Comparison of ENCODE assay signal across 2 cellular contexts in genomic region chr5:180703371-180703770, GRCh38. TPM values are rescaled to one million over a fixed set of nuclear protein-coding genes. Genes with fewer than 3 reads are reported as not detected.
"Had no signal": no experiment of that assay in that cellular context is flagged by ENCODE, and none has a peak within 500 bp of the region (broad histone marks: within the 10 kb centered on the region; RNA-seq: fewer than 3 reads in every experiment).

No MANE protein-coding gene starts in this region.

RNA-seq across cellular contexts. Expression of gene OR2Y1, which starts 36.5 kb away (rescaled TPM):
- total RNA-seq: G401, GM12878 had no signal
- polyA plus RNA-seq: GM12878 had no signal

RNA-seq across cellular contexts. Expression of gene FLT4, which starts 54.0 kb away (rescaled TPM):
- total RNA-seq: GM12878 had no signal
